18 cellular contexts compared by ENCODE assay signal in genomic region chr10:3136336-3136735, GRCh38. TPM values are rescaled to one million over a fixed set of nuclear protein-coding genes. Genes with fewer than 3 reads are reported as not detected.
DNase-seq lines count a peak whose midpoint lies in the region; ATAC-seq, FAIRE-seq and TF ChIP-seq lines count a peak whose summit lies in the region.
"Had no signal": no experiment of that assay in that cellular context is flagged by ENCODE, and none has a peak within 500 bp of the region (broad histone marks: within the 10 kb centered on the region; RNA-seq: fewer than 3 reads in every experiment).

No MANE protein-coding gene starts in this region.

- H3K4me3 ChIP-seq in K562 (no peak overlapping the region), fibroblast of mammary gland (ENCODE audit: control insufficient read depth, low read depth, low read length) (no peak overlapping the region), testis (no peak overlapping the region), colonic mucosa (no peak overlapping the region)

- H3K4me2 ChIP-seq in K562 (ENCODE audit: insufficient read depth, low read length), result no peak overlapping the region

- no peak for ATAC-seq in K562
- no peak for ATAC-seq in HG03039 (IDR thresholded peaks at IDR 0.05; ENCODE audit: unreplicated experiment)
- ATAC-seq in GM21786 (IDR thresholded peaks at IDR 0.05; ENCODE audit: unreplicated experiment), result no peak
- no peak for ATAC-seq in GM21528 (IDR thresholded peaks at IDR 0.05; ENCODE audit: low FRiP score, unreplicated experiment)
- ATAC-seq: activated naive CD4-positive, alpha-beta T cell treated with anti-CD3 and anti-CD28 coated beads, Interleukin-2, amount 50 U/mL, for 72 hours; CD8-positive, alpha-beta T cell; SK-N-SH treated with all-trans-retinoic acid at 6 μM for 48 hours had no signal

- peaks cover 99% of the 10 kb centered on the region for H3K36me3 ChIP-seq in K562 (ENCODE audit: control insufficient read depth, insufficient read depth, low read length)
- H3K36me3 ChIP-seq in testis (ENCODE audit: low read depth, missing control alignments), result no peaks in the 10 kb centered on the region
- H3K36me3 ChIP-seq in colonic mucosa, result peaks cover 9% of the 10 kb centered on the region

- in situ Hi-C loops in K562 (cut with MboI), result no loop called here

- no peak overlapping the region for H3K9ac ChIP-seq in K562 (ENCODE audit: insufficient read depth in 1 of 2, low read depth in 2 of 2, low read length in 2 of 2)
- no peak overlapping the region for H3K9ac ChIP-seq in colonic mucosa (ENCODE audit: low read depth in 2 of 2, low read length in 2 of 2)

- no peaks in the 10 kb centered on the region for H3K79me2 ChIP-seq in K562 (ENCODE audit: control insufficient read depth, insufficient read depth, low read length)

- H3K27ac ChIP-seq in K562 (ENCODE audit: extremely low read depth, low read depth, low read length) (no peak overlapping the region), testis (no peak overlapping the region), colonic mucosa (no peak overlapping the region)

- TF ChIP-seq CTCF in K562 (IDR thresholded peaks at IDR 0.05 in 2 of 3, conservative IDR thresholded peaks at IDR 0.05 in 1 of 3; ENCODE audit: insufficient read depth in 2 of 3, low read depth in 1 of 3, low read length in 3 of 3) (no peak), fibroblast of mammary gland (conservative IDR thresholded peaks at IDR 0.05; ENCODE audit: control insufficient read depth, insufficient read depth, low read depth, low read length) (no peak), testis (IDR thresholded peaks at IDR 0.05) (no peak), colonic mucosa (IDR thresholded peaks at IDR 0.05) (no peak)

- H3K27me3 ChIP-seq in K562 (ENCODE audit: control insufficient read depth in 2 of 2, insufficient read depth in 2 of 2, low read length in 2 of 2) (no peaks in the 10 kb centered on the region), testis (no peaks in the 10 kb centered on the region), colonic mucosa (no peaks in the 10 kb centered on the region)

- no peak for DNase-seq in K562 (ENCODE audit: extremely low read depth in 1 of 4, low spot score in 3 of 4)
- DNase-seq in fibroblast of mammary gland (ENCODE audit: low read depth), result peak; percentile 68
- DNase-seq in midbrain (lab: John Stamatoyannopoulos, UW), result peak; percentile 12
- DNase-seq in testis, result peak; percentile 42
- DNase-seq in colonic mucosa, result no peak
- DNase-seq: CD8-positive, alpha-beta T cell; GOT3; NCI-H1092 treated with DMSO at 0.1 percent for 48 hours; NCI-H226; retina; stimulated activated naive CD4-positive, alpha-beta T cell had no signal

- no TSS peak for BruUV-seq in K562 (replicated peaks; lab: Mats Ljungman, UMichigan)

- H4K20me1 ChIP-seq in K562 (replicated peaks; ENCODE audit: control insufficient read depth, insufficient read depth, low read length), result no peaks in the 10 kb centered on the region

- no peak overlapping the region for H2AFZ ChIP-seq in K562 (ENCODE audit: low read depth, low read length)

- H3K4me1 ChIP-seq in K562 (replicated peaks in 1 of 2; ENCODE audit: control insufficient read depth in 2 of 2, insufficient read depth in 2 of 2, low read length in 2 of 2) (peaks cover 0 to 4% of the 10 kb centered on the region in 2 experiments; a peak in 1 of 5 replicates), testis (peaks cover 2% of the 10 kb centered on the region), colonic mucosa (no peaks in the 10 kb centered on the region)

- H3K9me3 ChIP-seq in K562 (replicated peaks; ENCODE audit: control insufficient read depth, insufficient read depth, low read depth, low read length) (no peaks in the 10 kb centered on the region), testis (no peaks in the 10 kb centered on the region), colonic mucosa (no peaks in the 10 kb centered on the region)

- WGBS in K562 (ENCODE audit: insufficient coverage, low coverage, missing lambda C conversion rate), result 92% methylated on average over 13 of the region's 14 CpGs
- WGBS in testis, 2 donors, result 65 to 72% methylated on average over 7 to 14 of the region's 14 CpGs

- intact Hi-C loops in K562 (cut with micrococcal nuclease) (no loop called here), testis (cut with DNase I; ENCODE audit: low total_unique reads) (no loop called here), colonic mucosa (cut with DNase I) (no loop called here)

- TF ChIP-seq RAD21 in K562 (CRISPR knock-in tag; conservative IDR thresholded peaks at IDR 0.05 in 1 of 2, IDR thresholded peaks at IDR 0.05 in 1 of 2), result no peak

- TF ChIP-seq EP300 in K562 (IDR thresholded peaks at IDR 0.05; ENCODE audit: low read length), result no peak

- POLR2A ChIA-PET in K562 (lab: Yijun Ruan, JAX), result interaction anchor here (0.6 to 1.1 kb wide), 4 partner anchors 11 to 65 kb away, joined by 3 to 5 read pairs (median 3); no protein-coding TSS in a partner anchor

- CTCF ChIA-PET in K562 (lab: Yijun Ruan, JAX; ENCODE audit: low intra/inter-chr PET ratio), result no interaction called here

- no peak for FAIRE-seq in K562 (lab: Jason Lieb, UNC)
- FAIRE-seq: colon, GM19239 had no signal

- no peak for TF ChIP-seq POLR2A in K562 (conservative IDR thresholded peaks at IDR 0.05)
- TF ChIP-seq POLR2A in testis (IDR thresholded peaks at IDR 0.05), result no peak

- H3K9me1 ChIP-seq in K562 (ENCODE audit: control insufficient read depth, insufficient read depth, low read length), result no peaks in the 10 kb centered on the region

TF ChIP-seq in K562, 482 proteins besides CTCF, POLR2A, EP300 and RAD21:
- TF ChIP-seq NCOA1 (IDR thresholded peaks at IDR 0.05; ENCODE audit: low read depth) (no peak), PHTF2 (CRISPR knock-in tag; IDR thresholded peaks at IDR 0.05) (no peak), ZNF274 (IDR thresholded peaks at IDR 0.05; ENCODE audit: borderline replicate concordance, low read depth, low read length) (no peak), ZNF347 (CRISPR knock-in tag; IDR thresholded peaks at IDR 0.05; ENCODE audit: low read depth) (no peak), SRSF7 (optimal IDR thresholded peaks at IDR 0.05; ENCODE audit: low read depth, low read length) (no peak), POLR2G (IDR thresholded peaks at IDR 0.05; ENCODE audit: low read depth, low read length) (peak; percentile 19; the same call in 1 of the 2 replicates), HDAC1 (IDR thresholded peaks at IDR 0.05) (no peak), TSC22D4 (tag; IDR thresholded peaks at IDR 0.05) (no peak)

RNA-seq across cellular contexts. Expression of gene PITRM1, which starts 36.2 kb away (rescaled TPM):
- 163 and 183 TPM in 2 replicates for total RNA-seq in K562 (2011; cell fraction: chromatin; rRNA removed; ENCODE audit: low replicate concordance)
- total RNA-seq in K562 (2011; cell fraction: nucleolus; rRNA removed), result 87.5 and 88.7 TPM in 2 replicates
- 91.3 and 119 TPM in 2 replicates for total RNA-seq in K562 (2011; cell fraction: nucleoplasm; rRNA removed)
- 44.0 and 48.8 TPM in 2 replicates for total RNA-seq in K562 (2014; rRNA removed)
- 37.2 and 39.7 TPM in 2 replicates for total RNA-seq in K562 (2014; rRNA removed; fragmentation: Illumina TruSeq; extraction: Trizol)
- total RNA-seq in K562 (2015; rRNA removed; fragmentation: Illumina TruSeq; extraction: Trizol), result 43.6 and 47.2 TPM in 2 replicates
- total RNA-seq in K562 (2021), result 63.4 and 70.4 TPM in 2 replicates
- polyA plus RNA-seq in K562 (2011; rRNA removed), result 36.9 and 47.9 TPM in 2 replicates
- 40.0 and 41.1 TPM in 2 replicates for polyA plus RNA-seq in K562 (2011; cell fraction: cytosol; rRNA removed)
- 186 and 189 TPM in 2 replicates for polyA plus RNA-seq in K562 (2011; cell fraction: nucleus; rRNA removed)
- 49.8 and 55.3 TPM in 2 replicates for polyA plus RNA-seq in K562 (2012)
- 60.4 and 69.6 TPM in 2 replicates for polyA plus RNA-seq in K562 (2014; fragmentation: Illumina TruSeq; extraction: Trizol)
- polyA plus RNA-seq in K562 (2014; fragmentation: Nextera tagmentation; extraction: Ambion mirVana), result 10 to 100 TPM; 21.1 to 29.2 TPM
- 34.2 and 35.0 TPM in 2 replicates for polyA plus RNA-seq in K562 (2014; rRNA removed)
- 41.6 and 42.9 TPM in 2 replicates for polyA minus RNA-seq in K562 (2011; rRNA and poly(A)+ RNA removed)
- 38.5 and 39.2 TPM in 2 replicates for polyA minus RNA-seq in K562 (2011; cell fraction: cytosol; rRNA and poly(A)+ RNA removed)
- polyA minus RNA-seq in K562 (2011; cell fraction: nucleus; rRNA and poly(A)+ RNA removed), result 48.2 and 73.2 TPM in 2 replicates
- total RNA-seq in testis, result 100 to 1,000 TPM; 125 to 162 TPM
- 109 TPM for polyA plus RNA-seq in testis (ENCODE audit: insufficient read depth, low read depth, low replicate concordance)
- 10 to 100 TPM; 43.7 to 52.3 TPM for total RNA-seq in colonic mucosa

Comparison
In these comparisons a context has a peak if more than half of its experiments do, and no peak if none do; other contexts are left out.
1. DNase-seq: peak in fibroblast of mammary gland (single experiment), midbrain (single experiment) and testis (single experiment); none in K562 (0 of 4) and colonic mucosa (single experiment).